8 cellular contexts compared by ENCODE assay signal in genomic region chr1:192539450-192540132, GRCh38. TPM values are rescaled to one million over a fixed set of nuclear protein-coding genes. Genes with fewer than 3 reads are reported as not detected.
A peak's percentile ranks its signal among the peaks of the same experiment; 100 is the strongest.
DNase-seq lines count a peak whose midpoint lies in the region; ATAC-seq and TF ChIP-seq lines count a peak whose summit lies in the region.

No MANE protein-coding gene starts in this region.

- peaks cover 13 to 21% (median 14%) of the 10 kb centered on the region in 3 donors for H3K4me1 Mint-ChIP-seq in IgD-negative memory B cell
- H3K4me1 Mint-ChIP-seq in type B pancreatic cell (ENCODE audit: unreplicated experiment), result peaks cover 15% of the 10 kb centered on the region

- H3K4me3 Mint-ChIP-seq in IgD-negative memory B cell (peak overlapping the region in 2 of 4 donors; percentile 1 to 14), type B pancreatic cell (peak overlapping the region; percentile 25)

- no peaks in the 10 kb centered on the region for H3K36me3 ChIP-seq in left lung

- H3K27me3 Mint-ChIP-seq in IgD-negative memory B cell (no peaks in the 10 kb centered on the region), type B pancreatic cell (no peaks in the 10 kb centered on the region)

- no peaks in the 10 kb centered on the region for H3K9me3 ChIP-seq in left lung

- H3K27ac ChIP-seq in left lung, result peak overlapping the region; percentile 48 to 86

- H3K9me3 Mint-ChIP-seq in IgD-negative memory B cell, result peaks cover 0 to 2% (median 0%) of the 10 kb centered on the region in 3 donors
- H3K9me3 Mint-ChIP-seq in type B pancreatic cell, result no peaks in the 10 kb centered on the region

- no peak overlapping the region for H3K4me3 ChIP-seq in left lung

- peaks cover 8 to 14% of the 10 kb centered on the region in 2 donors for H3K4me1 ChIP-seq in left lung

- no peaks in the 10 kb centered on the region for H3K27me3 ChIP-seq in left lung

- no peaks in the 10 kb centered on the region for H3K36me3 Mint-ChIP-seq in IgD-negative memory B cell
- H3K36me3 Mint-ChIP-seq in type B pancreatic cell, result no peaks in the 10 kb centered on the region

- ATAC-seq in left lung (peak; percentile 94), GM21447 (IDR thresholded peaks at IDR 0.05; ENCODE audit: unreplicated experiment) (no peak)

- intact Hi-C loops in left lung (cut with DNase I), result no loop called here

- H3K27ac Mint-ChIP-seq in IgD-negative memory B cell (peak overlapping the region in 2 of 3 donors; percentile 89), type B pancreatic cell (peak overlapping the region; percentile 81)

- in situ Hi-C loops in T47D (cut with HindIII; ENCODE audit: low pct_unique_long_range_greater_than_20kb, low sequenced_read_pairs) (no loop called here), G401 (cut with HindIII; ENCODE audit: low sequenced_read_pairs) (no loop called here)

- TF ChIP-seq CTCF in left lung (IDR thresholded peaks at IDR 0.05) (no peak), type B pancreatic cell (conservative IDR thresholded peaks at IDR 0.05) (no peak)

- peak; percentile 87 for DNase-seq in Daoy (ENCODE audit: low read depth)
- peak; percentile 8 to 76 for DNase-seq in T47D (ENCODE audit: low read depth in 1 of 2, low spot score in 1 of 2)
- DNase-seq in left lung, result no peak
- DNase-seq in type B pancreatic cell (ENCODE audit: extremely low spot score, unreplicated experiment), result no peak
- no peak for DNase-seq in G401 (ENCODE audit: low spot score)
- no peak for DNase-seq in SHP77 treated with DMSO at 0.1 percent for 48 hours (lab: John Stamatoyannopoulos, UW)

RNA-seq across cellular contexts. Expression of gene RGS1, which starts 36.0 kb away (rescaled TPM):
- total RNA-seq in Daoy (2014; rRNA removed; shearing (Covaris generic)), result not detected in 2 replicates
- polyA plus RNA-seq in IgD-negative memory B cell, result 119 TPM
- total RNA-seq in left lung (10 to 100 TPM in 1 of 2 donors, 1 to 10 TPM in 1; 7.9 to 32.3 TPM), type B pancreatic cell (ENCODE audit: low replicate concordance) (1.1 and 1.2 TPM in 2 replicates)
- 74.0 and 79.0 TPM in 2 replicates for total RNA-seq in G401 (2014; rRNA removed; shearing (Covaris generic))

Comparison
In these comparisons a context has a peak if more than half of its experiments do, and no peak if none do; other contexts are left out.
1. DNase-seq: peak in Daoy (single experiment) and T47D (2 of 2); none in left lung (0 of 2), type B pancreatic cell (single experiment), G401 (single experiment) and SHP77 treated with DMSO at 0.1 percent for 48 hours (single experiment).